ENCODE assay signal across 1 cellular context in the genomic region with DNA sequence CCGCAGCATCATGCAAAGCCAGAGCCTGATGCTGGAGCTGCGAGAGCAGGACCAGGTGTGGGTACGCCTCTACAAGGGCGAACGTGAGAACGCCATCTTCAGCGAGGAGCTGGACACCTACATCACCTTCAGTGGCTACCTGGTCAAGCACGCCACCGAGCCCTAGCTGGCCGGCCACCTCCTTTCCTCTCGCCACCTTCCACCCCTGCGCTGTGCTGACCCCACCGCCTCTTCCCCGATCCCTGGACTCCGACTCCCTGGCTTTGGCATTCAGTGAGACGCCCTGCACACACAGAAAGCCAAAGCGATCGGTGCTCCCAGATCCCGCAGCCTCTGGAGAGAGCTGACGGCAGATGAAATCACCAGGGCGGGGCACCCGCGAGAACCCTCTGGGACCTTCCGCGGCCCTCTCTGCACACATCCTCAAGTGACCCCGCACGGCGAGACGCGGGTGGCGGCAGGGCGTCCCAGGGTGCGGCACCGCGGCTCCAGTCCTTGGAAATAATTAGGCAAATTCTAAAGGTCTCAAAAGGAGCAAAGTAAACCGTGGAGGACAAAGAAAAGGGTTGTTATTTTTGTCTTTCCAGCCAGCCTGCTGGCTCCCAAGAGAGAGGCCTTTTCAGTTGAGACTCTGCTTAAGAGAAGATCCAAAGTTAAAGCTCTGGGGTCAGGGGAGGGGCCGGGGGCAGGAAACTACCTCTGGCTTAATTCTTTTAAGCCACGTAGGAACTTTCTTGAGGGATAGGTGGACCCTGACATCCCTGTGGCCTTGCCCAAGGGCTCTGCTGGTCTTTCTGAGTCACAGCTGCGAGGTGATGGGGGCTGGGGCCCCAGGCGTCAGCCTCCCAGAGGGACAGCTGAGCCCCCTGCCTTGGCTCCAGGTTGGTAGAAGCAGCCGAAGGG.
TF ChIP-seq lines count a peak whose summit lies in the region.

No MANE protein-coding gene starts in this region.

TF ChIP-seq in SK-N-SH treated with all-trans-retinoic acid at 6 μM for 48 hours, 23 proteins besides CTCF, POLR2A, EP300 and RAD21 (continued from another document):
- TF ChIP-seq ZC3H10 (CRISPR knock-in tag; IDR thresholded peaks at IDR 0.05) (no peak), ZNF8 (CRISPR knock-in tag; IDR thresholded peaks at IDR 0.05) (no peak)
